In genomic region chr6:68756454-68757375, GRCh38 we compare ENCODE assay signal across 18 cellular contexts.
DNase-seq lines count a peak whose midpoint lies in the region; ATAC-seq and TF ChIP-seq lines count a peak whose summit lies in the region.
"Had no signal": no experiment of that assay in that cellular context is flagged by ENCODE, and none has a peak within 500 bp of the region (broad histone marks: within the 10 kb centered on the region; RNA-seq: fewer than 3 reads in every experiment).

No MANE protein-coding gene starts in this region.

- H2BK5ac ChIP-seq in mesendoderm (ENCODE audit: low read length): no peak overlapping the region

- no peak overlapping the region for H3K56ac ChIP-seq in mesendoderm (ENCODE audit: low read length)

- no peak overlapping the region for H4K8ac ChIP-seq in mesendoderm (ENCODE audit: low read depth, low read length)

- H3K9me3 ChIP-seq in lower lobe of right lung: no peaks in the 10 kb centered on the region
- H3K9me3 ChIP-seq: BE2C, spleen had no signal

- H3K27me3 ChIP-seq in lower lobe of right lung (ENCODE audit: low read depth) (no peaks in the 10 kb centered on the region), mesendoderm (ENCODE audit: insufficient read depth, low read length, poor library complexity) (no peaks in the 10 kb centered on the region)
- H3K27me3 ChIP-seq: BE2C, spleen had no signal

- no peak overlapping the region for H3K4me2 ChIP-seq in mesendoderm (ENCODE audit: low read length)
- H3K4me2 ChIP-seq: KMS-11 had no signal

- DNase-seq in NCI-H2081 (lab: John Stamatoyannopoulos, UW): peak; percentile 6 to 58
- no peak for DNase-seq in NCI-H2081 treated with DMSO at 0.1 percent for 48 hours (lab: John Stamatoyannopoulos, UW)
- DNase-seq in NCI-H2171 (lab: John Stamatoyannopoulos, UW): peak; percentile 74
- DNase-seq in lower lobe of right lung: no peak
- no peak for DNase-seq in mesendoderm
- no peak for DNase-seq in NCI-H1417 treated with DMSO at 0.1 percent for 48 hours (lab: John Stamatoyannopoulos, UW)
- DNase-seq: 8988T; activated CD4-positive, CD25-positive, alpha-beta regulatory T cell; BE2C; dermis blood vessel endothelial cell; left colon; NCI-H1436 treated with DMSO at 0.1 percent for 48 hours; NCI-H526 treated with DMSO at 0.1 percent for 48 hours; spleen had no signal

- H3K36me3 ChIP-seq in lower lobe of right lung: no peaks in the 10 kb centered on the region
- no peaks in the 10 kb centered on the region for H3K36me3 ChIP-seq in mesendoderm (ENCODE audit: control insufficient read depth, insufficient read depth, low read length)
- H3K36me3 ChIP-seq: BE2C, spleen had no signal

- H3K79me1 ChIP-seq in mesendoderm (ENCODE audit: low read length): no peaks in the 10 kb centered on the region

- no peak overlapping the region for H3K9ac ChIP-seq in mesendoderm (ENCODE audit: low read length)
- H3K9ac ChIP-seq: KMS-11 had no signal

- H3K27ac ChIP-seq in lower lobe of right lung (no peak overlapping the region), mesendoderm (ENCODE audit: low read depth, low read length) (no peak overlapping the region)
- H3K27ac ChIP-seq: KMS-11, spleen had no signal

- H3K4me3 ChIP-seq in lower lobe of right lung: no peak overlapping the region
- no peak overlapping the region for H3K4me3 ChIP-seq in mesendoderm (ENCODE audit: low read length)
- H3K4me3 ChIP-seq: spleen had no signal

- H3K23ac ChIP-seq in mesendoderm (ENCODE audit: low read length): no peak overlapping the region

- no peaks in the 10 kb centered on the region for H3K79me2 ChIP-seq in mesendoderm (ENCODE audit: control insufficient read depth, insufficient read depth, low read length)

- no peak overlapping the region for H2BK15ac ChIP-seq in mesendoderm (replicated peaks; ENCODE audit: low read depth)

- H3K4me1 ChIP-seq in lower lobe of right lung (peaks cover 7% of the 10 kb centered on the region), mesendoderm (ENCODE audit: control insufficient read depth, low read depth, low read length) (no peaks in the 10 kb centered on the region)

- no CpG with 5 or more reads among the region's 5 CpGs for WGBS in mesendoderm (ENCODE audit: extremely low coverage, insufficient coverage, low lambda C conversion rate)

- no peak overlapping the region for H3K18ac ChIP-seq in mesendoderm (ENCODE audit: low read length)

- no peak overlapping the region for H2BK120ac ChIP-seq in mesendoderm (ENCODE audit: low read depth, low read length)

- H4K5ac ChIP-seq in mesendoderm (ENCODE audit: low read length): no peak overlapping the region

- intact Hi-C loops in lower lobe of right lung (cut with DNase I): no loop called here

- no peak overlapping the region for H3K4ac ChIP-seq in mesendoderm (ENCODE audit: low read depth, low read length)

- no peak for TF ChIP-seq CTCF in lower lobe of right lung (IDR thresholded peaks at IDR 0.05)

- ATAC-seq in SK-N-SH treated with all-trans-retinoic acid at 6 μM for 48 hours: no peak
- ATAC-seq in lower lobe of right lung: peak; percentile 57 to 66
- ATAC-seq in HG02588 (IDR thresholded peaks at IDR 0.05; ENCODE audit: unreplicated experiment): no peak
- ATAC-seq: HCT116, left colon had no signal

- no peak overlapping the region for H2AK5ac ChIP-seq in mesendoderm (ENCODE audit: low read length)

TF ChIP-seq in SK-N-SH treated with all-trans-retinoic acid at 6 μM for 48 hours, 23 proteins besides CTCF, POLR2A, EP300 and RAD21:
- TF ChIP-seq ZFP30 (CRISPR knock-in tag; IDR thresholded peaks at IDR 0.05) (no peak), ZNF8 (CRISPR knock-in tag; IDR thresholded peaks at IDR 0.05) (no peak), TCF4 (CRISPR knock-in tag; IDR thresholded peaks at IDR 0.05; ENCODE audit: borderline replicate concordance) (peak; percentile 39; the same call in 1 of the 2 replicates)

Comparison
In these comparisons a context has a peak if more than half of its experiments do, and no peak if none do; other contexts are left out.
1. DNase-seq: peak in NCI-H2081 (2 of 2) and NCI-H2171 (single experiment); none in NCI-H2081 treated with DMSO at 0.1 percent for 48 hours (single experiment), lower lobe of right lung (single experiment), mesendoderm (single experiment) and NCI-H1417 treated with DMSO at 0.1 percent for 48 hours (single experiment).
2. ATAC-seq: peak in lower lobe of right lung (2 of 2); none in SK-N-SH treated with all-trans-retinoic acid at 6 μM for 48 hours (single experiment) and HG02588 (single experiment).